In genomic region chr4:41934813-41935651, GRCh38 we compare ENCODE assay signal across 8 cellular contexts. TPM values are rescaled to one million over a fixed set of nuclear protein-coding genes. Genes with fewer than 3 reads are reported as not detected.
DNase-seq lines count a peak whose midpoint lies in the region; ATAC-seq, FAIRE-seq and TF ChIP-seq lines count a peak whose summit lies in the region.

Gene TMEM33, plus strand, starts transcription at chr4:41935429. Its CDS starts 56 bp downstream, at chr4:41935485.

- CTCF ChIA-PET in T-cell (lab: Charles Lee) = no interaction called here

- H3K36me3 ChIP-seq in heart left ventricle = peaks cover 0 to 18% (median 14%) of the 10 kb centered on the region in 9 donors
- H3K36me3 ChIP-seq in upper lobe of left lung = peaks cover 0 to 12% (median 4%) of the 10 kb centered on the region in 4 donors

- H3K4me3 ChIP-seq in heart left ventricle (peak within 1 kb of the TSS; percentile 68 to 98 (median 94)), upper lobe of left lung (peak within 1 kb of the TSS; percentile 71 to 85 (median 76))

- H3K27ac ChIP-seq in adipose tissue (ENCODE audit: low read depth, low read length) = peak within 1 kb of the TSS; percentile 45
- H3K27ac ChIP-seq in heart left ventricle = peak within 1 kb of the TSS; percentile 26 to 87 (median 82)
- peak within 1 kb of the TSS; percentile 88 to 94 (median 89) for H3K27ac ChIP-seq in upper lobe of left lung

- no peaks in the 10 kb centered on the region for H3K9me3 ChIP-seq in heart left ventricle
- no peaks in the 10 kb centered on the region for H3K9me3 ChIP-seq in upper lobe of left lung

- peaks cover 0 to 35% (median 19%) of the 10 kb centered on the region in 12 donors for H3K4me1 ChIP-seq in heart left ventricle
- H3K4me1 ChIP-seq in upper lobe of left lung = peaks cover 19 to 36% (median 31%) of the 10 kb centered on the region in 4 donors

- intact Hi-C loops in heart left ventricle (cut with DNase I) = no loop called here
- intact Hi-C loops in posterior cingulate gyrus (cut with DNase I) = loop anchor here (1.0 kb wide), 1 partner anchor 55 kb away; the partner anchor contains the start of gene SLC30A9

- WGBS in adipose tissue, 3 donors = 4 to 6% (median 4%) methylated on average over 49 to 51 of the region's 51 CpGs
- 5 to 6% (median 5%) methylated on average over 47 to 51 of the region's 51 CpGs for WGBS in heart left ventricle, 4 donors
- WGBS in upper lobe of left lung, 2 donors = 5 to 8% methylated on average over 28 to 51 of the region's 51 CpGs

- ATAC-seq in HG02840 (IDR thresholded peaks at IDR 0.05; ENCODE audit: low FRiP score, unreplicated experiment) = peak; percentile 86
- ATAC-seq in T-cell (replicated peaks in 1 of 4) = peak; percentile 90 to 94 (median 93)
- peak; percentile 93 to 100 (median 98) for ATAC-seq in heart left ventricle
- peak; percentile 96 to 98 for ATAC-seq in upper lobe of left lung (ENCODE audit: low FRiP score in 2 of 2)

- peak; percentile 84 for TF ChIP-seq POLR2A in GM12891 (IDR thresholded peaks at IDR 0.05; ENCODE audit: low read depth, low read length)
- TF ChIP-seq POLR2A in heart left ventricle (IDR thresholded peaks at IDR 0.05) = peak in 1 of 2 donors; percentile 76
- peak in 3 of 4 donors; percentile 58 to 87 (median 73) for TF ChIP-seq POLR2A in upper lobe of left lung (IDR thresholded peaks at IDR 0.05)

- FAIRE-seq in GM12891 (lab: Jason Lieb, UNC) = peak; percentile 87

- peaks cover 22% of the 10 kb centered on the region for H3K36me3 Mint-ChIP-seq in T-cell

- peak; percentile 60 for DNase-seq in GM12891 (ENCODE audit: insufficient read length, low spot score)
- DNase-seq in NCI-H1436 treated with DMSO at 0.1 percent for 48 hours (lab: John Stamatoyannopoulos, UW) = peak; percentile 61
- peak; percentile 50 to 81 (median 66) for DNase-seq in T-cell
- DNase-seq in heart left ventricle = peak; percentile 87 to 91 (median 88)
- DNase-seq in posterior cingulate gyrus = peak; percentile 79 to 98 (median 90)
- DNase-seq in upper lobe of left lung = peak; percentile 89

- peak within 1 kb of the TSS; percentile 76 to 93 for H3K27ac Mint-ChIP-seq in T-cell

- TF ChIP-seq EP300 in upper lobe of left lung (IDR thresholded peaks at IDR 0.05) = peak in 1 of 4 donors; percentile 21

- POLR2A ChIA-PET in T-cell (lab: Charles Lee) = no interaction called here

- H3K4me1 Mint-ChIP-seq in T-cell = peaks cover 54 to 55% (median 54%) of the 10 kb centered on the region in 3 donors

- peak within 1 kb of the TSS; percentile 98 to 99 (median 98) for H3K4me3 Mint-ChIP-seq in T-cell

- no peaks in the 10 kb centered on the region for H3K27me3 ChIP-seq in heart left ventricle
- no peaks in the 10 kb centered on the region for H3K27me3 ChIP-seq in upper lobe of left lung

- TF ChIP-seq CTCF in heart left ventricle (IDR thresholded peaks at IDR 0.05) (peak in 3 of 12 donors; percentile 16 to 36 (median 30)), upper lobe of left lung (IDR thresholded peaks at IDR 0.05) (peak in 4 of 6 experiments; percentile 19 to 48 (median 28))

- peaks cover 0 to 5% (median 0%) of the 10 kb centered on the region in 3 donors for H3K9me3 Mint-ChIP-seq in T-cell

- no peaks in the 10 kb centered on the region for H3K27me3 Mint-ChIP-seq in T-cell

TF ChIP-seq in GM12891, 5 proteins besides CTCF, POLR2A, EP300 and RAD21:
- TF ChIP-seq SPI1 (IDR thresholded peaks at IDR 0.05; ENCODE audit: low read depth, low read length) (peak; percentile 73), POLR2AphosphoS5 (IDR thresholded peaks at IDR 0.05; ENCODE audit: low read depth, low read length) (peak; percentile 90), POU2F2 (IDR thresholded peaks at IDR 0.05; ENCODE audit: low read depth, low read length) (0 out of 2 replicates have a peak, but pooled peaks have one; percentile 35), PAX5 (IDR thresholded peaks at IDR 0.05; ENCODE audit: insufficient read depth, low read length, severe bottlenecking) (no peak), TAF1 (IDR thresholded peaks at IDR 0.05; ENCODE audit: low read depth, low read length) (0 out of 2 replicates have a peak, but pooled peaks have one; percentile 44)

RNA-seq across cellular contexts. Expression of gene TMEM33, which starts in this region (rescaled TPM):
- 6.9 TPM for polyA plus RNA-seq in GM12891 (2012; ENCODE audit: low read depth, missing spikeins)
- total RNA-seq in T-cell (10 to 100 TPM; 24.6 to 39.4 (median 35.6) TPM), heart left ventricle (10 to 100 TPM; 22.6 to 41.5 (median 27.8) TPM), upper lobe of left lung (10 to 100 TPM; 14.7 to 68.9 (median 46.9) TPM)
- polyA plus RNA-seq in adipose tissue (10 to 100 TPM in 1 of 3 donors, 1 to 10 TPM in 2; 7.2 to 11.2 (median 9.7) TPM), heart left ventricle (10 to 100 TPM in 1 of 2 donors, 1 to 10 TPM in 1; 5.4 to 18.4 TPM)

Comparison
In these comparisons a context has a peak if more than half of its experiments do, and no peak if none do; other contexts are left out.
1. Peak in every context shown above with its lines: DNase-seq, ATAC-seq, H3K4me3 ChIP-seq and H3K27ac ChIP-seq.